In genomic region chr4:152678841-152679240, GRCh38 we compare ENCODE assay signal across 10 cellular contexts. TPM values are rescaled to one million over a fixed set of nuclear protein-coding genes. Genes with fewer than 3 reads are reported as not detected.
A peak's percentile ranks its signal among the peaks of the same experiment; 100 is the strongest.
DNase-seq lines count a peak whose midpoint lies in the region; ATAC-seq, FAIRE-seq and TF ChIP-seq lines count a peak whose summit lies in the region.
"Had no signal": no experiment of that assay in that cellular context is flagged by ENCODE, and none has a peak within 500 bp of the region (broad histone marks: within the 10 kb centered on the region; RNA-seq: fewer than 3 reads in every experiment).

No MANE protein-coding gene starts in this region.

- H3K4me1 ChIP-seq in ACC112 (ENCODE audit: control insufficient read depth, insufficient read depth, low read length, unreplicated experiment) = peaks cover 12% of the 10 kb centered on the region

- no peaks in the 10 kb centered on the region for H3K27me3 ChIP-seq in ACC112 (ENCODE audit: insufficient read depth, low read length)

- ATAC-seq in GM19452 (IDR thresholded peaks at IDR 0.05; ENCODE audit: unreplicated experiment) (no peak), GM18861 (IDR thresholded peaks at IDR 0.05; ENCODE audit: unreplicated experiment) (no peak)

- H3K27ac ChIP-seq in ACC112 (ENCODE audit: low read depth, low read length) = no peak overlapping the region
- H3K27ac ChIP-seq in SK-N-MC = no peak overlapping the region

- H3K9ac ChIP-seq in SK-N-MC (ENCODE audit: insufficient read length) = no peak overlapping the region

- H3K4me3 ChIP-seq in ACC112 (ENCODE audit: low read depth, low read length) (peak overlapping the region; percentile 79), GM12875 (ENCODE audit: low read depth, low read length) (peak overlapping the region; percentile 37), SK-N-MC (peak overlapping the region; percentile 77), foreskin fibroblast (ENCODE audit: low read depth in 1 of 2, low read length in 2 of 2) (peak overlapping the region; percentile 62 to 67)

- no peak for FAIRE-seq in frontal cortex (lab: Jason Lieb, UNC)

- H3K9me3 ChIP-seq in SK-N-MC (ENCODE audit: low read depth, low read length) = no peaks in the 10 kb centered on the region

- DNase-seq in SK-N-MC (ENCODE audit: low read depth, low spot score) (no peak), foreskin fibroblast (no peak), frontal cortex (ENCODE audit: low spot score in 2 of 2) (no peak), putamen (ENCODE audit: low spot score) (no peak)
- DNase-seq: left ventricle myocardium superior had no signal

- H2AFZ ChIP-seq in ACC112 (ENCODE audit: low read length, unreplicated experiment) = peak overlapping the region; percentile 86

- H3K36me3 ChIP-seq in ACC112 (ENCODE audit: insufficient read depth, low read length) (no peaks in the 10 kb centered on the region), SK-N-MC (ENCODE audit: insufficient read depth, low read length) (no peaks in the 10 kb centered on the region)

- H3K79me2 ChIP-seq in ACC112 (ENCODE audit: control insufficient read depth, insufficient read depth, low read length, unreplicated experiment) = no peaks in the 10 kb centered on the region

- TF ChIP-seq CTCF in GM12875 (IDR thresholded peaks at IDR 0.05; ENCODE audit: borderline replicate concordance, insufficient read depth, low read depth, low read length) (no peak), foreskin fibroblast (IDR thresholded peaks at IDR 0.05; ENCODE audit: low read depth, low read length) (no peak)

RNA-seq across cellular contexts. Expression of gene TMEM154, which starts 1.0 kb away (rescaled TPM):
- total RNA-seq in frontal cortex = under 0.01 TPM
- total RNA-seq: G401 had no signal
